Comparison of ENCODE assay signal across 1 cellular context in the genomic region with DNA sequence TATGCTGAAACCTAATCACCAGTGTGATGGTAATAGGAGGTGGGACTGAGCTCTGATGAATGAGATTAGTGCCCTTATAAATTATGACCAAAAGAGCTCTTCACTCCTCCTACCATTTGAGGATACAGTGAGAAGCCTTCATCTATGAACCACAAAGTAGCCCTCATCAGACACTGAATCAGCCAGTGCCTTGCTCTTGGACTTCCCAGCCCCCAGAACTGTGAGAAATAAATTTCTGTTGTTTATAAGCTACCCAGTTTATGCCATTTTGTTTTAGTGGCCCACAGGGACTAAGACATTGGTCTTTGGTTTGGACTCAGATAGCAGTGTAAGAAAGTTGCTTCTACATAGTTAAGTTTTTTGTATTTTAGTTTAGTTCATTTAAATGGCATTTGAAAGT.
TF ChIP-seq lines count a peak whose summit lies in the region.

No MANE protein-coding gene starts in this region.

TF ChIP-seq in HepG2, 621 proteins besides CTCF, POLR2A, EP300 and RAD21:
- peak; percentile 98 for TF ChIP-seq ZNF564 (CRISPR knock-in tag; IDR thresholded peaks at IDR 0.05)
- no peak for TF ChIP-seq NR2F6 (IDR thresholded peaks at IDR 0.05)
- no peak for TF ChIP-seq NR2F6 (CRISPR knock-in tag; IDR thresholded peaks at IDR 0.05)
